In genomic region chr4:73885570-73886230, GRCh38 we compare ENCODE assay signal across 2 cellular contexts.
TF ChIP-seq lines count a peak whose summit lies in the region.

No MANE protein-coding gene starts in this region.

TF ChIP-seq in GM23338, 12 proteins besides CTCF, POLR2A, EP300 and RAD21 (continued from another document):
- TF ChIP-seq ZNF462 (CRISPR knock-in tag; IDR thresholded peaks at IDR 0.05), result no peak
- TF ChIP-seq EZH2phosphoT487 (IDR thresholded peaks at IDR 0.05; ENCODE audit: unreplicated experiment), result no peak
- TF ChIP-seq CREB1 (CRISPR knock-in tag; IDR thresholded peaks at IDR 0.05; ENCODE audit: low read depth), result no peak
- TF ChIP-seq ZNF331 (CRISPR knock-in tag; IDR thresholded peaks at IDR 0.05; ENCODE audit: low read depth), result no peak
- no peak for TF ChIP-seq REST (IDR thresholded peaks at IDR 0.05; ENCODE audit: unreplicated experiment)
- no peak for TF ChIP-seq ETS1 (IDR thresholded peaks at IDR 0.05)
- no peak for TF ChIP-seq NANOG (IDR thresholded peaks at IDR 0.05; ENCODE audit: borderline replicate concordance)
- no peak for TF ChIP-seq POLR2AphosphoS5 (IDR thresholded peaks at IDR 0.05; ENCODE audit: low read depth)
- TF ChIP-seq STAT1 (IDR thresholded peaks at IDR 0.05; ENCODE audit: unreplicated experiment), result no peak
- no peak for TF ChIP-seq EZH2 (IDR thresholded peaks at IDR 0.05; ENCODE audit: low read depth, unreplicated experiment)
- TF ChIP-seq ZNF114 (CRISPR knock-in tag; IDR thresholded peaks at IDR 0.05), result no peak

TF ChIP-seq in GM12891, 5 proteins besides CTCF, POLR2A, EP300 and RAD21 (continued from another document):
- TF ChIP-seq TAF1 (IDR thresholded peaks at IDR 0.05; ENCODE audit: low read depth, low read length) (no peak), SPI1 (IDR thresholded peaks at IDR 0.05; ENCODE audit: low read depth, low read length) (no peak), POU2F2 (IDR thresholded peaks at IDR 0.05; ENCODE audit: low read depth, low read length) (no peak), POLR2AphosphoS5 (IDR thresholded peaks at IDR 0.05; ENCODE audit: low read depth, low read length) (no peak)
